ENCODE assay signal across 1 cellular context in genomic region chr19:16125738-16126495, GRCh38.
TF ChIP-seq lines count a peak whose summit lies in the region.

No MANE protein-coding gene starts in this region.

TF ChIP-seq in IMR-90, 13 proteins besides CTCF, POLR2A, EP300 and RAD21:
- TF ChIP-seq, protein P1, sequence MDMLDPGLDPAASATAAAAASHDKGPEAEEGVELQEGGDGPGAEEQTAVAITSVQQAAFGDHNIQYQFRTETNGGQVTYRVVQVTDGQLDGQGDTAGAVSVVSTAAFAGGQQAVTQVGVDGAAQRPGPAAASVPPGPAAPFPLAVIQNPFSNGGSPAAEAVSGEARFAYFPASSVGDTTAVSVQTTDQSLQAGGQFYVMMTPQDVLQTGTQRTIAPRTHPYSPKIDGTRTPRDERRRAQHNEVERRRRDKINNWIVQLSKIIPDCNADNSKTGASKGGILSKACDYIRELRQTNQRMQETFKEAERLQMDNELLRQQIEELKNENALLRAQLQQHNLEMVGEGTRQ (IDR thresholded peaks at IDR 0.05; ENCODE audit: low read depth, low read length), result no peak
- TF ChIP-seq CHD1 (IDR thresholded peaks at IDR 0.05; ENCODE audit: low read depth, low read length) (no peak), FOS (IDR thresholded peaks at IDR 0.05; ENCODE audit: low read depth, low read length) (no peak), CEBPB (IDR thresholded peaks at IDR 0.05; ENCODE audit: low read depth, low read length) (no peak)
